ENCODE assay signal across 9 cellular contexts in genomic region chr17:17051791-17052461, GRCh38. TPM values are rescaled to one million over a fixed set of nuclear protein-coding genes. Genes with fewer than 3 reads are reported as not detected.
A peak's percentile ranks its signal among the peaks of the same experiment; 100 is the strongest.
DNase-seq lines count a peak whose midpoint lies in the region; ATAC-seq and TF ChIP-seq lines count a peak whose summit lies in the region.
"Had no signal": no experiment of that assay in that cellular context is flagged by ENCODE, and none has a peak within 500 bp of the region (broad histone marks: within the 10 kb centered on the region; RNA-seq: fewer than 3 reads in every experiment).

No MANE protein-coding gene starts in this region.

- H3K4me1 ChIP-seq in CD4-positive, alpha-beta memory T cell (ENCODE audit: insufficient read depth, low read length), result peaks cover 56% of the 10 kb centered on the region
- H3K4me1 ChIP-seq in parathyroid adenoma, result peaks cover 27% of the 10 kb centered on the region

- H3K4me3 Mint-ChIP-seq in CD4-positive, alpha-beta memory T cell, result peak overlapping the region in 1 of 8 donors; percentile 8

- CTCF ChIA-PET in CD4-positive, alpha-beta memory T cell (lab: Charles Lee; ENCODE audit: partially characterized antibody), result interaction anchor here (1.1 to 1.7 kb wide), 2 partner anchors 22 to 261 kb away, joined by 3 to 4 read pairs; no protein-coding TSS in a partner anchor

- H3K9me3 ChIP-seq in CD4-positive, alpha-beta memory T cell (ENCODE audit: control insufficient read depth in 1 of 2, low read length in 2 of 2), result no peaks in the 10 kb centered on the region
- no peaks in the 10 kb centered on the region for H3K9me3 ChIP-seq in parathyroid adenoma (ENCODE audit: control insufficient read depth, low read length)

- H3K27me3 ChIP-seq in CD4-positive, alpha-beta memory T cell (ENCODE audit: insufficient read depth, low read length), result no peaks in the 10 kb centered on the region
- H3K27me3 ChIP-seq in parathyroid adenoma (ENCODE audit: control insufficient read depth, insufficient read depth, low read length) (no peaks in the 10 kb centered on the region), brain microvascular endothelial cell (replicated peaks) (no peaks in the 10 kb centered on the region)

- no peak overlapping the region for H3K27ac ChIP-seq in CD4-positive, alpha-beta memory T cell (ENCODE audit: low read depth, low read length)
- H3K27ac ChIP-seq in parathyroid adenoma, result no peak overlapping the region
- no peak overlapping the region for H3K27ac ChIP-seq in brain microvascular endothelial cell

- H3K79me2 ChIP-seq in parathyroid adenoma, result peaks cover 94% of the 10 kb centered on the region

- H3K4me2 ChIP-seq in parathyroid adenoma (ENCODE audit: low read length), result peak overlapping the region; percentile 4

- POLR2A ChIA-PET in CD4-positive, alpha-beta memory T cell (lab: Charles Lee; ENCODE audit: partially characterized antibody), result no interaction called here

- intact Hi-C loops in CD4-positive, alpha-beta memory T cell (cut with micrococcal nuclease), result no loop called here

- DNase-seq in CD4-positive, alpha-beta memory T cell, result no peak
- DNase-seq in NCI-H146 (lab: John Stamatoyannopoulos, UW) (peak; percentile 68), fibroblast of mammary gland (ENCODE audit: low read depth) (peak; percentile 39), brain microvascular endothelial cell (no peak), HK-2 (ENCODE audit: unreplicated experiment) (no peak), NCI-H2196 treated with DMSO at 0.1 percent for 48 hours (lab: John Stamatoyannopoulos, UW; ENCODE audit: unreplicated experiment) (no peak)
- DNase-seq: stimulated activated CD4-positive, alpha-beta T cell treated with anti-CD3 and anti-CD28 coated beads, Interleukin-2, amount 100 ng/mL, for 24 hours had no signal

- H2AFZ ChIP-seq in parathyroid adenoma, result no peak overlapping the region

- no peaks in the 10 kb centered on the region for H3K27me3 Mint-ChIP-seq in CD4-positive, alpha-beta memory T cell

- ATAC-seq in HG02885 (IDR thresholded peaks at IDR 0.05; ENCODE audit: poor library complexity, unreplicated experiment), result no peak

- TF ChIP-seq CTCF in fibroblast of mammary gland (conservative IDR thresholded peaks at IDR 0.05; ENCODE audit: control insufficient read depth, insufficient read depth, low read depth, low read length) (no peak), parathyroid adenoma (IDR thresholded peaks at IDR 0.05) (no peak), brain microvascular endothelial cell (IDR thresholded peaks at IDR 0.05; ENCODE audit: low read depth, low read length, missing control alignments) (no peak)

- in situ Hi-C loops in brain microvascular endothelial cell (cut with HindIII; ENCODE audit: low pct_ligation_motif_present, low sequenced_read_pairs), result no loop called here

- peaks cover 0 to 7% of the 10 kb centered on the region in 2 donors for H3K36me3 Mint-ChIP-seq in CD4-positive, alpha-beta memory T cell

- H3K4me1 Mint-ChIP-seq in CD4-positive, alpha-beta memory T cell, result peaks cover 44 to 79% (median 60%) of the 10 kb centered on the region in 4 donors

- peak overlapping the region in 4 of 7 donors; percentile 30 to 77 (median 48) for H3K27ac Mint-ChIP-seq in CD4-positive, alpha-beta memory T cell

- H3K36me3 ChIP-seq in CD4-positive, alpha-beta memory T cell (ENCODE audit: insufficient read depth, low read length), result peaks cover 4% of the 10 kb centered on the region
- H3K36me3 ChIP-seq in parathyroid adenoma (ENCODE audit: control insufficient read depth, insufficient read depth, low read length), result no peaks in the 10 kb centered on the region
- H3K36me3 ChIP-seq in brain microvascular endothelial cell (replicated peaks), result no peaks in the 10 kb centered on the region

- H3K9me3 Mint-ChIP-seq in CD4-positive, alpha-beta memory T cell, result no peaks in the 10 kb centered on the region

- no peak overlapping the region for H3K4me3 ChIP-seq in CD4-positive, alpha-beta memory T cell (ENCODE audit: low read length in 2 of 2)
- H3K4me3 ChIP-seq in fibroblast of mammary gland (ENCODE audit: control insufficient read depth, low read depth, low read length) (no peak overlapping the region), parathyroid adenoma (ENCODE audit: low read depth, low read length) (no peak overlapping the region), brain microvascular endothelial cell (ENCODE audit: low read depth, low read length) (no peak overlapping the region)

- no peak overlapping the region for H3K9ac ChIP-seq in parathyroid adenoma

RNA-seq across cellular contexts. Expression of gene MPRIP, which starts 9.7 kb away (rescaled TPM):
- 100 to 1,000 TPM; 250 to 255 TPM for total RNA-seq in CD4-positive, alpha-beta memory T cell
- 10 to 100 TPM; 48.4 to 53.2 TPM for polyA plus RNA-seq in CD4-positive, alpha-beta memory T cell

Comparison
In these comparisons a context has a peak if more than half of its experiments do, and no peak if none do; other contexts are left out.
1. DNase-seq: peak in NCI-H146 (single experiment) and fibroblast of mammary gland (single experiment); none in CD4-positive, alpha-beta memory T cell (0 of 5), brain microvascular endothelial cell (single experiment), HK-2 (single experiment) and NCI-H2196 treated with DMSO at 0.1 percent for 48 hours (single experiment).